In the genomic region with DNA sequence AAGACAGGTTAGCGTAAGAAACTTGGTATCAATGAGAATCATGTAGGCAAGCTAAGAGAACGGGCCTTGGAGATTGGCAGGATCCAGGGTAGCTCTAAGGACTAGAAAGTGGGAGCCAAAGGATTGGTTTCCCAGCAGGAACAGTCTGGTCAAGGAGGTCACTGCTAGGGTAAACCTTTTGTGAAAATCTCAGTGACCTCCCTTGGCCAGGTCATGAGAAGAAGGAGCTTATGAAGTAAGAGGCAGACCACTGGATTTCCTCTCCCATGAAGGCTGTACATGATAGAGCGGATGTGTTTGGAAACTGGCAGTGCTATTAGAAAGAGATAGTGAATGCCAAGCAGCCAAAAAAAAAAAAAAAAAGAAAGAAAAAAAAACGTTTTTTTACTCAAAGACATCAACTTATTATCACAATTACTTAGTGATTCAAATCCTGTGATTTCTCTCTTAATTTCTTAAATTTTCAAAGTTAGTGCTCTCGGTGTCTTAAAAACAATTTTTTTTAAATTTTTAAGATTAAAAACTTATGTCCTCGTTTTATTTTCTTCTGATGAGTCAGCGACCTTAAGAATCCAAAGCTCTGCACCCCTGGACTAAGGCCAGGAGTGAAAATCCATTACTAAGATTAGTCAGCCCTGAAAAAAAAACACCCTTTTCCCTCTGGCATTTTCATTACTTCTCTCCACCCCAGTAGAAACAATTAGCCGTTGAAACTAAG, we compare ENCODE assay signal across 9 cellular contexts.
DNase-seq lines count a peak whose midpoint lies in the region; ATAC-seq and TF ChIP-seq lines count a peak whose summit lies in the region.
"Had no signal": no experiment of that assay in that cellular context is flagged by ENCODE, and none has a peak within 500 bp of the region (broad histone marks: within the 10 kb centered on the region; RNA-seq: fewer than 3 reads in every experiment).

No MANE protein-coding gene starts in this region.

- H3K27me3 ChIP-seq in BE2C (no peaks in the 10 kb centered on the region), parathyroid adenoma (ENCODE audit: control insufficient read depth, insufficient read depth, low read length) (no peaks in the 10 kb centered on the region)

- H3K4me3 ChIP-seq in BE2C (ENCODE audit: low read depth, low read length) (no peak overlapping the region), parathyroid adenoma (ENCODE audit: low read depth, low read length) (no peak overlapping the region)

- peak overlapping the region; percentile 11 for H2AFZ ChIP-seq in parathyroid adenoma

- no peaks in the 10 kb centered on the region for H3K36me3 ChIP-seq in BE2C
- no peaks in the 10 kb centered on the region for H3K36me3 ChIP-seq in parathyroid adenoma (ENCODE audit: control insufficient read depth, insufficient read depth, low read length)

- peaks cover 11% of the 10 kb centered on the region for H3K4me1 ChIP-seq in BE2C
- H3K4me1 ChIP-seq in parathyroid adenoma, result no peaks in the 10 kb centered on the region

- H3K4me2 ChIP-seq in parathyroid adenoma (ENCODE audit: low read length), result no peak overlapping the region

- H3K27ac ChIP-seq in parathyroid adenoma, result peak overlapping the region; percentile 32

- TF ChIP-seq CTCF in BE2C (IDR thresholded peaks at IDR 0.05; ENCODE audit: low read depth, low read length) (no peak), parathyroid adenoma (IDR thresholded peaks at IDR 0.05) (no peak)

- H3K9me3 ChIP-seq in BE2C (no peaks in the 10 kb centered on the region), parathyroid adenoma (ENCODE audit: control insufficient read depth, low read length) (no peaks in the 10 kb centered on the region)

- H3K9ac ChIP-seq in parathyroid adenoma, result no peak overlapping the region

- DNase-seq in BE2C (peak; percentile 29), RPMI8226 (peak; percentile 31), fibroblast of peridontal ligament (ENCODE audit: extremely low read depth) (peak; percentile 99), MV-4-11 (lab: John Stamatoyannopoulos, UW) (no peak), NCI-H2029 (lab: John Stamatoyannopoulos, UW) (no peak)
- no peak for DNase-seq in central memory CD4-positive, alpha-beta T cell
- DNase-seq: activated effector memory CD4-positive, alpha-beta T cell treated with anti-CD3 and anti-CD28 coated beads, Interleukin-2, amount 50 U/mL, for 16 hours had no signal

- ATAC-seq in GM21619 (IDR thresholded peaks at IDR 0.05; ENCODE audit: unreplicated experiment), result no peak

- no peaks in the 10 kb centered on the region for H3K79me2 ChIP-seq in parathyroid adenoma

Comparison
In these comparisons a context has a peak if more than half of its experiments do, and no peak if none do; other contexts are left out.
1. DNase-seq: peak in BE2C (single experiment), RPMI8226 (single experiment) and fibroblast of peridontal ligament (single experiment); none in MV-4-11 (single experiment), NCI-H2029 (single experiment) and central memory CD4-positive, alpha-beta T cell (single experiment).